Comparison of ENCODE assay signal across 8 cellular contexts in the genomic region with DNA sequence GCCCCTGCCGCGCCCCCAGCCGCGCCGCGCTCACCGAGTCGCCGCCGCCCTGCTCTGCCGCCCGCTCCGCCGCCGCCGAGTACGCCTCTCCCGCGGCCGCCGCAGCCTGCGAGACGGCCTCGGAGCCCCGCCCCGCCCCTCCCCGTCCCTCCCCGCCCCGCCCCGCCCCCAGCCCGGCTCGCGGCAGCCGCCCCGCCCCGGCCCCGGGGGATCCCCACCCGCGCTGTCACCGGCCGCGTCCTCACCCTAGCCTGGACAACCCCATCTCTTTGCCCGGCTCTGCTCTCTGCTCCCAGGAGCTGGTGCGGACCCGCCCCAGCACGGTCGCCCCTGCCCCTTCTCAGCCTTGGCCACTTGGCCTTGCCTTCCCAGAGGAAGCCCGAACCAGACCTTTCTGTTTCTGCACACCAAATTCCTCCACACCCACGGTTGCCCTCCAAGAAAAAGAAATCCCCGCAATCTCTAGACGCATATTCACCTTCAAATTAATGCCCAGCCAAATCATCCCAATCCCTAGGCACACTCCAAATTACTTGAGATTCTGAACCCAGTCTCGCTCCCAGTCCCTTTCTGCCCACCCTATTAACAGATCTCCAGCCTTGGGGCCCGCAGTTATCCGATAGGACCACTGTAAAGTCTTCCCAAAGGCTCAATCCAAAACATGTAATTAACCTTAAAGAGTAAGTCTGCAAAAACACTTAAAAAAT. TPM values are rescaled to one million over a fixed set of nuclear protein-coding genes. Genes with fewer than 3 reads are reported as not detected.
A peak's percentile ranks its signal among the peaks of the same experiment; 100 is the strongest.
DNase-seq lines count a peak whose midpoint lies in the region; ATAC-seq and TF ChIP-seq lines count a peak whose summit lies in the region.

A gene (minus strand): TSS at position 89 of the 707 bp plus-strand sequence. CDS start 77,715 bp downstream, outside the sequence.

- H3K4me3 ChIP-seq in HUES6 (ENCODE audit: low read depth, low read length) (peak within 1 kb of the TSS; percentile 75), lower leg skin (ENCODE audit: low read depth, poor library complexity, severe bottlenecking) (peak within 1 kb of the TSS; percentile 48)

- H3K36me3 ChIP-seq in HUES6 (ENCODE audit: control insufficient read depth, insufficient read depth, low read length) = no peaks in the 10 kb centered on the region

- peaks cover 65% of the 10 kb centered on the region for H3K4me1 Mint-ChIP-seq in dendritic cell treated with granulocyte-macrophage colony-stimulating factor and Interleukin-4, amounts not matched to agents 40 ng/mL and 50 ng/mL, for 4 days (ENCODE audit: low read depth)

- 14 to 17% methylated on average over 12 to 14 of the region's 54 CpGs for WGBS in lower leg skin, 2 donors

- TF ChIP-seq POLR2A in lower leg skin (IDR thresholded peaks at IDR 0.05) = no peak

- peak within 1 kb of the TSS; percentile 94 for H3K4me3 Mint-ChIP-seq in dendritic cell treated with granulocyte-macrophage colony-stimulating factor and Interleukin-4, amounts not matched to agents 40 ng/mL and 50 ng/mL, for 4 days

- peak within 1 kb of the TSS; percentile 88 for H3K27ac Mint-ChIP-seq in dendritic cell treated with granulocyte-macrophage colony-stimulating factor and Interleukin-4, amounts not matched to agents 40 ng/mL and 50 ng/mL, for 4 days

- DNase-seq in C1 segment of cervical spinal cord (lab: John Stamatoyannopoulos, UW) = peak in 10 of 14 donors; percentile 26 to 81 (median 52)
- DNase-seq in activated CD4-positive, CD25-positive, alpha-beta regulatory T cell treated with anti-CD3 and anti-CD28 coated beads, Interleukin-2, amount 50 U/mL, for 72 hours = peak; percentile 44
- peak in 1 of 2 donors; percentile 91 for DNase-seq in lower leg skin (ENCODE audit: low spot score in 2 of 2)
- DNase-seq in stimulated activated CD4-positive, alpha-beta T cell treated with anti-CD3 and anti-CD28 coated beads, Interleukin-4, amount 100 ng/mL, for 4 hours = peak; percentile 27 to 50
- no peak for DNase-seq in NCI-H1092 (lab: John Stamatoyannopoulos, UW)

- H3K27ac ChIP-seq in HUES6 (ENCODE audit: low read depth, low read length) = no peak within 1 kb of the TSS

- H3K9ac ChIP-seq in HUES6 (ENCODE audit: low read length) = peak within 1 kb of the TSS; percentile 40

- peaks cover 11% of the 10 kb centered on the region for H3K27me3 Mint-ChIP-seq in dendritic cell treated with granulocyte-macrophage colony-stimulating factor and Interleukin-4, amounts not matched to agents 40 ng/mL and 50 ng/mL, for 4 days

- H3K36me3 Mint-ChIP-seq in dendritic cell treated with granulocyte-macrophage colony-stimulating factor and Interleukin-4, amounts not matched to agents 40 ng/mL and 50 ng/mL, for 4 days (ENCODE audit: low read depth) = peaks cover 21% of the 10 kb centered on the region

- H3K4me1 ChIP-seq in HUES6 (ENCODE audit: control insufficient read depth, insufficient read depth, low read length) = peaks cover 19% of the 10 kb centered on the region; the same call in 1 of the 2 replicates

- no peak for TF ChIP-seq CTCF in lower leg skin (IDR thresholded peaks at IDR 0.05)

- H3K27me3 ChIP-seq in HUES6 (ENCODE audit: control insufficient read depth, insufficient read depth, low read length) = peaks cover 28% of the 10 kb centered on the region

- peak; percentile 55 for ATAC-seq in GM21367 (IDR thresholded peaks at IDR 0.05; ENCODE audit: unreplicated experiment)

- no peaks in the 10 kb centered on the region for H3K9me3 ChIP-seq in HUES6 (ENCODE audit: control insufficient read depth, insufficient read depth, low read depth, low read length)

- intact Hi-C loops in dendritic cell treated with granulocyte-macrophage colony-stimulating factor and Interleukin-4, amounts not matched to agents 40 ng/mL and 50 ng/mL, for 4 days (cut with micrococcal nuclease) = loop anchor here (2.0 to 5.0 kb wide), 2 partner anchors 15 to 51 kb away; no protein-coding TSS in a partner anchor
- intact Hi-C loops in lower leg skin (cut with DNase I; ENCODE audit: low total_unique reads) = no loop called here

- H3K9me3 Mint-ChIP-seq in dendritic cell treated with granulocyte-macrophage colony-stimulating factor and Interleukin-4, amounts not matched to agents 40 ng/mL and 50 ng/mL, for 4 days = no peaks in the 10 kb centered on the region

RNA-seq across cellular contexts. Expression of the gene that starts here (rescaled TPM):
- total RNA-seq in lower leg skin = 1 to 10 TPM in 3 of 4 donors, under 1 TPM in 1; 0.80 to 5.5 (median 1.6) TPM
